In genomic region chr5:141613344-141613743, GRCh38 we compare ENCODE assay signal across 20 cellular contexts. TPM values are rescaled to one million over a fixed set of nuclear protein-coding genes. Genes with fewer than 3 reads are reported as not detected.
DNase-seq lines count a peak whose midpoint lies in the region; ATAC-seq, FAIRE-seq and TF ChIP-seq lines count a peak whose summit lies in the region.
"Had no signal": no experiment of that assay in that cellular context is flagged by ENCODE, and none has a peak within 500 bp of the region (broad histone marks: within the 10 kb centered on the region; RNA-seq: fewer than 3 reads in every experiment).

No MANE protein-coding gene starts in this region.

- ATAC-seq in stimulated activated naive CD8-positive, alpha-beta T cell treated with anti-CD3 and anti-CD28 coated beads, Interleukin-15, amount 100 ng/mL, for 72 hours: no peak
- ATAC-seq: esophagus mucosa had no signal

- no peaks in the 10 kb centered on the region for H3K9me3 ChIP-seq in SU-DHL-6 (ENCODE audit: insufficient read depth, low read length)
- no peaks in the 10 kb centered on the region for H3K9me3 ChIP-seq in thyroid gland

- no peak overlapping the region for H2AFZ ChIP-seq in SU-DHL-6 (ENCODE audit: low read depth, low read length, severe bottlenecking)

- no peak for TF ChIP-seq CTCF in SU-DHL-6 (IDR thresholded peaks at IDR 0.05; ENCODE audit: insufficient read depth, low read length, poor library complexity, severe bottlenecking)
- TF ChIP-seq CTCF in thyroid gland (IDR thresholded peaks at IDR 0.05): no peak

- peak overlapping the region; percentile 38 for H3K27ac Mint-ChIP-seq in activated naive CD4-positive, alpha-beta T cell treated with anti-CD3 and anti-CD28 coated beads for 36 hours
- peak overlapping the region; percentile 59 for H3K27ac Mint-ChIP-seq in dendritic cell treated with granulocyte-macrophage colony-stimulating factor and Interleukin-4, amounts not matched to agents 40 ng/mL and 50 ng/mL, for 4 days
- H3K27ac Mint-ChIP-seq in stimulated activated naive CD8-positive, alpha-beta T cell treated with anti-CD3 and anti-CD28 coated beads, Interleukin-15, amount 100 ng/mL, for 72 hours: peak overlapping the region in 1 of 2 donors; percentile 62
- H3K27ac Mint-ChIP-seq: brain, nephron had no signal

- H3K27ac ChIP-seq in SU-DHL-6 (ENCODE audit: low read depth, low read length) (no peak overlapping the region), thyroid gland (no peak overlapping the region)

- intact Hi-C loops in activated naive CD4-positive, alpha-beta T cell treated with anti-CD3 and anti-CD28 coated beads for 36 hours (cut with micrococcal nuclease): loop anchor here (10.0 kb wide), 2 partner anchors 909 to 1499 kb away; partner anchors contain the start of genes PURA and ZMAT2
- intact Hi-C loops in dendritic cell treated with granulocyte-macrophage colony-stimulating factor and Interleukin-4, amounts not matched to agents 40 ng/mL and 50 ng/mL, for 4 days (cut with micrococcal nuclease): no loop called here
- intact Hi-C loops in thyroid gland (cut with DNase I): no loop called here

- H3K27me3 Mint-ChIP-seq in activated naive CD4-positive, alpha-beta T cell treated with anti-CD3 and anti-CD28 coated beads for 36 hours (ENCODE audit: low read depth): no peaks in the 10 kb centered on the region
- no peaks in the 10 kb centered on the region for H3K27me3 Mint-ChIP-seq in dendritic cell treated with granulocyte-macrophage colony-stimulating factor and Interleukin-4, amounts not matched to agents 40 ng/mL and 50 ng/mL, for 4 days
- no peaks in the 10 kb centered on the region for H3K27me3 Mint-ChIP-seq in stimulated activated naive CD8-positive, alpha-beta T cell treated with anti-CD3 and anti-CD28 coated beads, Interleukin-15, amount 100 ng/mL, for 72 hours
- H3K27me3 Mint-ChIP-seq: brain had no signal

- H3K4me2 ChIP-seq in SU-DHL-6 (ENCODE audit: low read depth, low read length, poor library complexity, severe bottlenecking): peak overlapping the region; percentile 6

- H3K9ac ChIP-seq in SU-DHL-6 (ENCODE audit: low read length): no peak overlapping the region

- H3K4me3 Mint-ChIP-seq in activated naive CD4-positive, alpha-beta T cell treated with anti-CD3 and anti-CD28 coated beads for 36 hours: no peak overlapping the region
- H3K4me3 Mint-ChIP-seq in dendritic cell treated with granulocyte-macrophage colony-stimulating factor and Interleukin-4, amounts not matched to agents 40 ng/mL and 50 ng/mL, for 4 days: peak overlapping the region; percentile 11
- peak overlapping the region; percentile 55 to 71 for H3K4me3 Mint-ChIP-seq in stimulated activated naive CD8-positive, alpha-beta T cell treated with anti-CD3 and anti-CD28 coated beads, Interleukin-15, amount 100 ng/mL, for 72 hours
- H3K4me3 Mint-ChIP-seq: nephron had no signal

- H3K4me1 ChIP-seq in thyroid gland: peaks cover 24 to 31% of the 10 kb centered on the region in 2 donors

- no peaks in the 10 kb centered on the region for H3K9me2 ChIP-seq in SU-DHL-6 (replicated peaks; ENCODE audit: insufficient read depth, low read length)

- DNase-seq in activated naive CD4-positive, alpha-beta T cell treated with anti-CD3 and anti-CD28 coated beads for 36 hours: no peak
- DNase-seq in activated naive CD4-positive, alpha-beta T cell treated with Interleukin-2 at 50 U/mL for 16 hours: no peak
- DNase-seq in stimulated activated naive CD8-positive, alpha-beta T cell treated with anti-CD3 and anti-CD28 coated beads, Interleukin-15, amount 100 ng/mL, for 72 hours: no peak
- DNase-seq in thyroid gland (no peak), DMS53 (lab: John Stamatoyannopoulos, UW) (no peak), H54 (ENCODE audit: insufficient read length, low spot score) (no peak)
- DNase-seq: activated naive CD4-positive, alpha-beta T cell; GDM1; H9; NCI-H1436; retina; SHP77; stimulated activated CD4-positive, alpha-beta T cell treated with anti-CD3 and anti-CD28 coated beads, Interleukin-15, amount 100 ng/mL, for 24 hours; T1000 had no signal

- 0 out of 2 replicates have a peak, but pooled peaks cover 15% of the 10 kb centered on the region for H3F3A ChIP-seq in SU-DHL-6 (ENCODE audit: insufficient read depth)

- peaks cover 24% of the 10 kb centered on the region for H4K20me1 ChIP-seq in SU-DHL-6 (ENCODE audit: low read depth, low read length)

- TF ChIP-seq POLR2A in thyroid gland (IDR thresholded peaks at IDR 0.05) (no peak), H54 (IDR thresholded peaks at IDR 0.05; ENCODE audit: low read depth, low read length) (no peak)

- H3K27me3 ChIP-seq in SU-DHL-6 (ENCODE audit: low read length) (no peaks in the 10 kb centered on the region), thyroid gland (no peaks in the 10 kb centered on the region)

- no peaks in the 10 kb centered on the region for H3K9me3 Mint-ChIP-seq in activated naive CD4-positive, alpha-beta T cell treated with anti-CD3 and anti-CD28 coated beads for 36 hours
- H3K9me3 Mint-ChIP-seq in dendritic cell treated with granulocyte-macrophage colony-stimulating factor and Interleukin-4, amounts not matched to agents 40 ng/mL and 50 ng/mL, for 4 days: no peaks in the 10 kb centered on the region
- no peaks in the 10 kb centered on the region for H3K9me3 Mint-ChIP-seq in stimulated activated naive CD8-positive, alpha-beta T cell treated with anti-CD3 and anti-CD28 coated beads, Interleukin-15, amount 100 ng/mL, for 72 hours
- H3K9me3 Mint-ChIP-seq: brain, nephron had no signal

- H3K36me3 Mint-ChIP-seq in activated naive CD4-positive, alpha-beta T cell treated with anti-CD3 and anti-CD28 coated beads for 36 hours (ENCODE audit: low read depth): peaks cover 20% of the 10 kb centered on the region
- peaks cover 29% of the 10 kb centered on the region for H3K36me3 Mint-ChIP-seq in dendritic cell treated with granulocyte-macrophage colony-stimulating factor and Interleukin-4, amounts not matched to agents 40 ng/mL and 50 ng/mL, for 4 days (ENCODE audit: low read depth)

- no peak overlapping the region for H3K4me3 ChIP-seq in SU-DHL-6 (ENCODE audit: insufficient read depth, low read length, poor library complexity, severe bottlenecking)
- no peak overlapping the region for H3K4me3 ChIP-seq in thyroid gland (replicated peaks in 1 of 3)
- H3K4me3 ChIP-seq: lung had no signal

- CTCF ChIA-PET in activated naive CD4-positive, alpha-beta T cell treated with anti-CD3 and anti-CD28 coated beads for 36 hours (lab: Charles Lee): interaction anchor here (1.2 to 3.7 kb wide), 3 partner anchors 17 to 23 kb away, joined by 3 to 28 read pairs (median 5); partner anchors contain the start of genes HDAC3 and RELL2

- no peak for FAIRE-seq in H54 (lab: Jason Lieb, UNC)

- peaks cover 75% of the 10 kb centered on the region for H3K4me1 Mint-ChIP-seq in activated naive CD4-positive, alpha-beta T cell treated with anti-CD3 and anti-CD28 coated beads for 36 hours (ENCODE audit: low read depth)
- peaks cover 77% of the 10 kb centered on the region for H3K4me1 Mint-ChIP-seq in dendritic cell treated with granulocyte-macrophage colony-stimulating factor and Interleukin-4, amounts not matched to agents 40 ng/mL and 50 ng/mL, for 4 days (ENCODE audit: low read depth)
- H3K4me1 Mint-ChIP-seq in stimulated activated naive CD8-positive, alpha-beta T cell treated with anti-CD3 and anti-CD28 coated beads, Interleukin-15, amount 100 ng/mL, for 72 hours: peaks cover 91% of the 10 kb centered on the region

- H3K36me3 ChIP-seq in SU-DHL-6 (ENCODE audit: low read length): peaks cover 12% of the 10 kb centered on the region
- no peaks in the 10 kb centered on the region for H3K36me3 ChIP-seq in thyroid gland

- H3K79me2 ChIP-seq in SU-DHL-6 (ENCODE audit: insufficient read depth, low read length): peaks cover 91% of the 10 kb centered on the region

RNA-seq across cellular contexts. Expression of gene DIAPH1, which starts 5.5 kb away (rescaled TPM):
- 100 to 1,000 TPM; 165 to 169 TPM for total RNA-seq in activated naive CD4-positive, alpha-beta T cell treated with anti-CD3 and anti-CD28 coated beads for 36 hours
- 100 to 1,000 TPM in 1 of 4 donors, 10 to 100 TPM in 3; 82.1 to 103 (median 89.7) TPM for total RNA-seq in thyroid gland

RNA-seq across cellular contexts. Expression of gene HDAC3, which starts 23.3 kb away (rescaled TPM):
- 10 to 100 TPM; 52.1 to 55.6 TPM for total RNA-seq in activated naive CD4-positive, alpha-beta T cell treated with anti-CD3 and anti-CD28 coated beads for 36 hours
- 10 to 100 TPM; 44.2 to 62.7 (median 54.6) TPM for total RNA-seq in thyroid gland

RNA-seq across cellular contexts. Expression of gene RELL2, which starts 23.5 kb away (rescaled TPM):
- total RNA-seq in activated naive CD4-positive, alpha-beta T cell treated with anti-CD3 and anti-CD28 coated beads for 36 hours: 10 to 100 TPM; 20.9 to 21.1 TPM
- total RNA-seq in thyroid gland: 1 to 10 TPM; 2.4 to 5.7 (median 4.6) TPM

RNA-seq across cellular contexts. Expression of gene FCHSD1, which starts 37.9 kb away (rescaled TPM):
- 10 to 100 TPM; 28.9 to 29.6 TPM for total RNA-seq in activated naive CD4-positive, alpha-beta T cell treated with anti-CD3 and anti-CD28 coated beads for 36 hours
- 10 to 100 TPM; 15.2 to 28.3 (median 22.7) TPM for total RNA-seq in thyroid gland
